In the genomic region with DNA sequence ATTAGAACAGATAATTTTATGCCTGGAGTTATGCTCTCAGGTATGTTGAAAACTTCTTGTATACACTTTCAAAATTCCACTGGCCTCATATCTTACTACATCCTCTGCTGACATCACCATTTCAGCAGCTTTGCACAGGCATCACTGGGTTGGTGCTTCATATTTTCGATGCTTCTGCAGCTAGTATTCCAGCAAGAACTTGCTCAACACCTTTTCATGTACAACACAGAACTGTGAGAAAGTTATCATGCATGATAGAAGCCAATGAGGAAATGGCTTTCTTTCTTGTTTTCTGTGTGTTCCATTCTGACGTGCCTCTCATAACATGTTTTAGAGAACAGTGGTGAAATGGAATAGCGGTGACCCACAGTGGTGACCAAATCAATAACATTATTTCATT, we compare ENCODE assay signal across 22 cellular contexts. TPM values are rescaled to one million over a fixed set of nuclear protein-coding genes. Genes with fewer than 3 reads are reported as not detected.
DNase-seq lines count a peak whose midpoint lies in the region; ATAC-seq, FAIRE-seq and TF ChIP-seq lines count a peak whose summit lies in the region.
"Had no signal": no experiment of that assay in that cellular context is flagged by ENCODE, and none has a peak within 500 bp of the region (broad histone marks: within the 10 kb centered on the region; RNA-seq: fewer than 3 reads in every experiment).

No MANE protein-coding gene starts in this region.

- no peak for TF ChIP-seq RAD21 in HepG2 (CRISPR knock-in tag; IDR thresholded peaks at IDR 0.05)

- ATAC-seq in naive B cell (ENCODE audit: low read depth in 2 of 2) (peak; percentile 52 to 64), HepG2 (no peak)

- DNase-seq in NK-92 treated with Interleukin-12 subunit alpha and Interleukin-12 subunit beta, amount 100 ng/mL, for 24 hours (lab: John Stamatoyannopoulos, UW), result peak; percentile 11
- DNase-seq in NK-92 (lab: John Stamatoyannopoulos, UW; ENCODE audit: unreplicated experiment) (no peak), GM12891 (ENCODE audit: insufficient read length, low spot score) (no peak), naive B cell (no peak), DMS79 (lab: John Stamatoyannopoulos, UW) (no peak), activated gamma-delta T cell (lab: John Stamatoyannopoulos, UW) (no peak), HepG2 (ENCODE audit: low spot score) (no peak)
- no peak for DNase-seq in activated naive CD8-positive, alpha-beta T cell treated with anti-CD3 and anti-CD28 coated beads for 36 hours
- DNase-seq: 8988T; activated effector memory CD4-positive, alpha-beta T cell treated with anti-CD3 and anti-CD28 coated beads, Interleukin-2, amount 50 U/mL, for 16 hours; effector CD4-positive, alpha-beta T cell; hippocampal formation; left cardiac atrium; NCI-H1694 treated with DMSO at 0.1 percent for 48 hours; SHP77 treated with DMSO at 0.1 percent for 48 hours; stimulated activated CD4-positive, alpha-beta T cell treated with anti-CD3 and anti-CD28 coated beads, Interleukin-4, amount 100 ng/mL, for 24 hours; stimulated activated CD8-positive, alpha-beta memory T cell treated with anti-CD3 and anti-CD28 coated beads, Interleukin-4, amount 100 ng/mL, for 48 hours; T-helper 9 cell; transverse colon had no signal

- in situ Hi-C loops in HepG2 (cut with HindIII; ENCODE audit: extremely low pct_ligation_motif_present, low pct_unique_long_range_greater_than_20kb), result no loop called here

- TF ChIP-seq EP300 in HepG2 (IDR thresholded peaks at IDR 0.05; ENCODE audit: low read depth in 2 of 2, low read length in 2 of 2) (no peak), HepG2 (CRISPR knock-in tag; IDR thresholded peaks at IDR 0.05; ENCODE audit: borderline replicate concordance) (no peak)

- no peaks in the 10 kb centered on the region for H3K9me3 ChIP-seq in HepG2 (ENCODE audit: low read length)
- H3K9me3 ChIP-seq: transverse colon had no signal

- no peak overlapping the region for H2AFZ ChIP-seq in HepG2 (ENCODE audit: low read length)
- H2AFZ ChIP-seq: parathyroid adenoma had no signal

- peak; percentile 75 for FAIRE-seq in GM12891 (lab: Jason Lieb, UNC)
- no peak for FAIRE-seq in HepG2 (lab: Jason Lieb, UNC)

- H3K79me2 ChIP-seq in HepG2 (ENCODE audit: insufficient read depth, low read length), result no peaks in the 10 kb centered on the region
- H3K79me2 ChIP-seq: parathyroid adenoma had no signal

- no peaks in the 10 kb centered on the region for H3K27me3 Mint-ChIP-seq in activated naive CD8-positive, alpha-beta T cell treated with anti-CD3 and anti-CD28 coated beads for 36 hours
- no peaks in the 10 kb centered on the region for H3K27me3 Mint-ChIP-seq in naive B cell

- TF ChIP-seq POLR2A in GM12891 (IDR thresholded peaks at IDR 0.05; ENCODE audit: low read depth, low read length) (no peak), HepG2 (IDR thresholded peaks at IDR 0.05; ENCODE audit: insufficient read depth in 1 of 2, low read depth in 2 of 2, low read length in 2 of 2) (no peak)

- CTCF ChIA-PET in HepG2 (lab: Yijun Ruan, JAX; ENCODE audit: low intra/inter-chr PET ratio, low total read pairs), result no interaction called here

- 8% methylated on average over 3 of the region's 3 CpGs for WGBS in HepG2 (ENCODE audit: low lambda C conversion rate)

- H3K4me1 Mint-ChIP-seq in activated naive CD8-positive, alpha-beta T cell treated with anti-CD3 and anti-CD28 coated beads for 36 hours, result peaks cover 79% of the 10 kb centered on the region
- H3K4me1 Mint-ChIP-seq in naive B cell, result peaks cover 10 to 30% (median 15%) of the 10 kb centered on the region in 3 donors

- H3K27ac ChIP-seq in HepG2 (ENCODE audit: extremely low read length, insufficient read depth, low read length), result no peak overlapping the region
- H3K27ac ChIP-seq: C4-2B, parathyroid adenoma had no signal

- H3K4me2 ChIP-seq in HepG2 (ENCODE audit: low read depth, low read length), result no peak overlapping the region

- peaks cover 37% of the 10 kb centered on the region for H3K36me3 Mint-ChIP-seq in activated naive CD8-positive, alpha-beta T cell treated with anti-CD3 and anti-CD28 coated beads for 36 hours
- peaks cover 0 to 3% of the 10 kb centered on the region in 2 donors for H3K36me3 Mint-ChIP-seq in naive B cell

- TF ChIP-seq CTCF in HepG2 (CRISPR knock-in tag; IDR thresholded peaks at IDR 0.05), result no peak

- peaks cover 23% of the 10 kb centered on the region for H3K9me3 Mint-ChIP-seq in activated naive CD8-positive, alpha-beta T cell treated with anti-CD3 and anti-CD28 coated beads for 36 hours
- peaks cover 0 to 5% (median 3%) of the 10 kb centered on the region in 7 donors for H3K9me3 Mint-ChIP-seq in naive B cell

- POLR2A ChIA-PET in HepG2 (lab: Yijun Ruan, JAX), result no interaction called here

- H3K27ac Mint-ChIP-seq in activated naive CD8-positive, alpha-beta T cell treated with anti-CD3 and anti-CD28 coated beads for 36 hours, result peak overlapping the region; percentile 97
- no peak overlapping the region for H3K27ac Mint-ChIP-seq in naive B cell

- no peaks in the 10 kb centered on the region for H4K20me1 ChIP-seq in HepG2 (ENCODE audit: insufficient read depth, low read length)

- H3K27me3 ChIP-seq in HepG2 (ENCODE audit: control insufficient read depth in 1 of 2, insufficient read depth in 2 of 2, low read length in 2 of 2), result no peaks in the 10 kb centered on the region
- H3K27me3 ChIP-seq: transverse colon had no signal

- intact Hi-C loops in HepG2 (cut with micrococcal nuclease; ENCODE audit: unreplicated experiment), result no loop called here

- no peak overlapping the region for H3K9ac ChIP-seq in HepG2 (ENCODE audit: insufficient read depth, low read depth, low read length)
- H3K9ac ChIP-seq: parathyroid adenoma had no signal

- no peaks in the 10 kb centered on the region for H3K4me1 ChIP-seq in HepG2 (ENCODE audit: insufficient read depth, low read length)

- H3K4me3 Mint-ChIP-seq in activated naive CD8-positive, alpha-beta T cell treated with anti-CD3 and anti-CD28 coated beads for 36 hours, result peak overlapping the region; percentile 14
- H3K4me3 Mint-ChIP-seq in naive B cell, result no peak overlapping the region

- H3K4me3 ChIP-seq in HepG2 (replicated peaks in 1 of 3; ENCODE audit: insufficient read depth in 1 of 3, low read depth in 2 of 3, low read length in 3 of 3), result no peak overlapping the region
- H3K4me3 ChIP-seq: transverse colon had no signal

- H3K36me3 ChIP-seq in HepG2 (replicated peaks in 1 of 2; ENCODE audit: control insufficient read depth in 1 of 2, insufficient read depth in 2 of 2, low read length in 2 of 2), result no peaks in the 10 kb centered on the region
- H3K36me3 ChIP-seq: transverse colon had no signal

- no TSS peak for BruUV-seq in HepG2 (replicated peaks; lab: Mats Ljungman, UMichigan)

TF ChIP-seq in GM12891, 5 proteins besides CTCF, POLR2A, EP300 and RAD21:
- no peak for TF ChIP-seq POLR2AphosphoS5 (IDR thresholded peaks at IDR 0.05; ENCODE audit: low read depth, low read length)
- TF ChIP-seq POU2F2 (IDR thresholded peaks at IDR 0.05; ENCODE audit: low read depth, low read length), result no peak
- 0 out of 2 replicates have a peak, but pooled peaks have one; percentile 12 for TF ChIP-seq SPI1 (IDR thresholded peaks at IDR 0.05; ENCODE audit: low read depth, low read length)

TF ChIP-seq in HepG2, 621 proteins besides CTCF, POLR2A, EP300 and RAD21 (continues in another document):
- TF ChIP-seq, protein P1, sequence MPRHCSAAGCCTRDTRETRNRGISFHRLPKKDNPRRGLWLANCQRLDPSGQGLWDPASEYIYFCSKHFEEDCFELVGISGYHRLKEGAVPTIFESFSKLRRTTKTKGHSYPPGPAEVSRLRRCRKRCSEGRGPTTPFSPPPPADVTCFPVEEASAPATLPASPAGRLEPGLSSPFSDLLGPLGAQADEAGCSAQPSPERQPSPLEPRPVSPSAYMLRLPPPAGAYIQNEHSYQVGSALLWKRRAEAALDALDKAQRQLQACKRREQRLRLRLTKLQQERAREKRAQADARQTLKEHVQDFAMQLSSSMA (CRISPR knock-in tag; IDR thresholded peaks at IDR 0.05), result no peak
- TF ChIP-seq ZNF205 (CRISPR knock-in tag; IDR thresholded peaks at IDR 0.05) (no peak), ZNF577 (CRISPR knock-in tag; IDR thresholded peaks at IDR 0.05; ENCODE audit: borderline replicate concordance, low read depth) (no peak), TMF1 (CRISPR knock-in tag; IDR thresholded peaks at IDR 0.05; ENCODE audit: low read depth) (no peak), ZNF572 (CRISPR knock-in tag; IDR thresholded peaks at IDR 0.05) (no peak), SMYD3 (CRISPR knock-in tag; IDR thresholded peaks at IDR 0.05) (no peak), SMAD1 (CRISPR knock-in tag; IDR thresholded peaks at IDR 0.05; ENCODE audit: borderline replicate concordance, low read depth) (no peak)

RNA-seq across cellular contexts. Expression of a gene that starts 5.1 kb away (rescaled TPM):
- polyA plus RNA-seq in GM12891 (2012; ENCODE audit: low read depth, missing spikeins), result 1.3 TPM
- 100 to 1,000 TPM; 186 to 187 TPM for total RNA-seq in activated naive CD8-positive, alpha-beta T cell treated with anti-CD3 and anti-CD28 coated beads for 36 hours
- polyA plus RNA-seq in naive B cell (ENCODE audit: low read depth in 6 of 6), result 10 to 100 TPM in 2 of 6 donors, 1 to 10 TPM in 4; 2.6 to 22.4 (median 8.9) TPM
- total RNA-seq in HepG2 (2016; rRNA removed; fragmentation: Illumina TruSeq; extraction: Trizol), result not detected in 2 replicates
- total RNA-seq in HepG2 (2016; cell fraction: cytosol; rRNA removed; fragmentation: Illumina TruSeq; extraction: Trizol; ENCODE audit: low read depth), result not detected in 2 replicates
- total RNA-seq in HepG2 (2016; cell fraction: insoluble cytoplasmic fraction; rRNA removed; fragmentation: Illumina TruSeq; extraction: Trizol), result not detected in 2 replicates
- total RNA-seq in HepG2 (2016; cell fraction: membrane; rRNA removed; fragmentation: Illumina TruSeq; extraction: Trizol), result not detected in 2 replicates
- not detected in 2 replicates for total RNA-seq in HepG2 (2016; cell fraction: nucleus; rRNA removed; fragmentation: Illumina TruSeq; extraction: Trizol)
- polyA plus RNA-seq in HepG2 (2011; rRNA removed), result 0.01 TPM in 1 of 2 replicates, not detected in the other
- not detected in 2 replicates for polyA plus RNA-seq in HepG2 (2011; cell fraction: cytosol; rRNA removed)
- polyA plus RNA-seq in HepG2 (2011; cell fraction: nucleus; rRNA removed), result not detected in 2 replicates
- not detected in 2 replicates for polyA plus RNA-seq in HepG2 (2012)
- not detected in 2 replicates for polyA plus RNA-seq in HepG2 (2016; cell fraction: cytosol; fragmentation: Illumina TruSeq; extraction: Trizol; ENCODE audit: low read depth)
- polyA plus RNA-seq in HepG2 (2016; cell fraction: insoluble cytoplasmic fraction; fragmentation: Illumina TruSeq; extraction: Trizol; ENCODE audit: low read depth), result not detected in 2 replicates
- not detected in 2 replicates for polyA plus RNA-seq in HepG2 (2016; cell fraction: membrane; fragmentation: Illumina TruSeq; extraction: Trizol; ENCODE audit: low read depth)
- polyA plus RNA-seq in HepG2 (2016; cell fraction: nucleus; fragmentation: Illumina TruSeq; extraction: Trizol; ENCODE audit: insufficient read depth, low read depth), result not detected in 2 replicates
- polyA minus RNA-seq in HepG2 (2011; rRNA and poly(A)+ RNA removed; ENCODE audit: low replicate concordance), result 0.33 TPM in 1 of 2 replicates, not detected in the other
- not detected in 2 replicates for polyA minus RNA-seq in HepG2 (2011; cell fraction: cytosol; rRNA and poly(A)+ RNA removed)
- polyA minus RNA-seq in HepG2 (2011; cell fraction: nucleus; rRNA and poly(A)+ RNA removed), result not detected in 2 replicates
- total RNA-seq: NCI-H460 had no signal

Comparison
In these comparisons a context has a peak if more than half of its experiments do, and no peak if none do; other contexts are left out.
1. RNA of a gene that starts 5.1 kb away (total RNA-seq): 186 to 187 TPM in activated naive CD8-positive, alpha-beta T cell treated with anti-CD3 and anti-CD28 coated beads for 36 hours; not detected in HepG2; every median in the first group is over 100 times any median in the second.